Comparison of ENCODE assay signal across 1 cellular context in genomic region chr4:81652069-81652478, GRCh38.
TF ChIP-seq lines count a peak whose summit lies in the region.

No MANE protein-coding gene starts in this region.

TF ChIP-seq in H1, 55 proteins besides CTCF, POLR2A, EP300 and RAD21 (continued from another document):
- TF ChIP-seq E2F6 (IDR thresholded peaks at IDR 0.05) (no peak), CREB1 (IDR thresholded peaks at IDR 0.05) (no peak), TBP (IDR thresholded peaks at IDR 0.05; ENCODE audit: low read depth, low read length) (no peak)
TF ChIP-seq in H1: peak in this region for 0.
